ENCODE assay signal across 8 cellular contexts in genomic region chr6:135163440-135163738, GRCh38. TPM values are rescaled to one million over a fixed set of nuclear protein-coding genes. Genes with fewer than 3 reads are reported as not detected.
A peak's percentile ranks its signal among the peaks of the same experiment; 100 is the strongest.
DNase-seq lines count a peak whose midpoint lies in the region; ATAC-seq and TF ChIP-seq lines count a peak whose summit lies in the region.

No MANE protein-coding gene starts in this region.

- ATAC-seq in GM18909 (IDR thresholded peaks at IDR 0.05; ENCODE audit: poor library complexity, unreplicated experiment) (peak; percentile 68), HG02973 (IDR thresholded peaks at IDR 0.05; ENCODE audit: unreplicated experiment) (peak; percentile 70), psoas muscle (no peak)

- intact Hi-C loops in psoas muscle (cut with DNase I) = no loop called here

- no peaks in the 10 kb centered on the region for H3K4me1 ChIP-seq in psoas muscle
- peaks cover 11% of the 10 kb centered on the region for H3K4me1 ChIP-seq in HAP-1

- H3K4me3 ChIP-seq in psoas muscle (no peak overlapping the region), HAP-1 (no peak overlapping the region)

- in situ Hi-C loops in HAP-1 (cut with MboI; ENCODE audit: low sequenced_read_pairs) = no loop called here

- no peak for TF ChIP-seq CTCF in psoas muscle (IDR thresholded peaks at IDR 0.05)

- H3K36me3 ChIP-seq in psoas muscle (ENCODE audit: insufficient read depth in 1 of 2, low read depth in 1 of 2) (no peaks in the 10 kb centered on the region), HAP-1 (replicated peaks) (no peaks in the 10 kb centered on the region)

- H3K9me3 ChIP-seq in psoas muscle = no peaks in the 10 kb centered on the region
- no peaks in the 10 kb centered on the region for H3K9me3 ChIP-seq in HAP-1

- H3K27me3 ChIP-seq in psoas muscle (ENCODE audit: insufficient read depth in 3 of 3, low read length in 2 of 3) = peaks cover 0 to 4% (median 0%) of the 10 kb centered on the region in 3 donors
- no peaks in the 10 kb centered on the region for H3K27me3 ChIP-seq in HAP-1 (ENCODE audit: low read depth)

- peak; percentile 32 for DNase-seq in activated CD4-positive, alpha-beta T cell treated with anti-CD3 and anti-CD28 coated beads, Interleukin-2, amount 50 U/mL, for 1 hour
- DNase-seq in stimulated activated CD4-positive, alpha-beta T cell treated with anti-CD3 and anti-CD28 coated beads, Interleukin-2, amount 100 ng/mL, for 24 hours = peak; percentile 42 to 47
- DNase-seq in mesenteric fat pad (ENCODE audit: low spot score) (no peak), psoas muscle (no peak), HAP-1 (ENCODE audit: low spot score in 2 of 2) (no peak), OCI-M2 (lab: John Stamatoyannopoulos, UW; ENCODE audit: unreplicated experiment) (no peak)

- H3K27ac ChIP-seq in psoas muscle = no peak overlapping the region

- 78 to 88% (median 86%) methylated on average over 3 of the region's 3 CpGs for WGBS in psoas muscle, 3 donors

RNA-seq across cellular contexts. Expression of gene MYB, which starts 17.7 kb away (rescaled TPM):
- total RNA-seq in mesenteric fat pad (0.16 TPM), psoas muscle (under 1 TPM in 1 of 4 donors, not detected in 3; 0.28 TPM)
- under 1 TPM; 0.04 to 0.07 (median 0.04) TPM for polyA plus RNA-seq in psoas muscle

Comparison
In these comparisons a context has a peak if more than half of its experiments do, and no peak if none do; other contexts are left out.
1. ATAC-seq: peak in GM18909 (single experiment) and HG02973 (single experiment); none in psoas muscle (0 of 4).
2. DNase-seq: peak in activated CD4-positive, alpha-beta T cell treated with anti-CD3 and anti-CD28 coated beads, Interleukin-2, amount 50 U/mL, for 1 hour (single experiment) and stimulated activated CD4-positive, alpha-beta T cell treated with anti-CD3 and anti-CD28 coated beads, Interleukin-2, amount 100 ng/mL, for 24 hours (2 of 2); none in mesenteric fat pad (single experiment), psoas muscle (0 of 2), HAP-1 (0 of 2) and OCI-M2 (single experiment).